In the genomic region with DNA sequence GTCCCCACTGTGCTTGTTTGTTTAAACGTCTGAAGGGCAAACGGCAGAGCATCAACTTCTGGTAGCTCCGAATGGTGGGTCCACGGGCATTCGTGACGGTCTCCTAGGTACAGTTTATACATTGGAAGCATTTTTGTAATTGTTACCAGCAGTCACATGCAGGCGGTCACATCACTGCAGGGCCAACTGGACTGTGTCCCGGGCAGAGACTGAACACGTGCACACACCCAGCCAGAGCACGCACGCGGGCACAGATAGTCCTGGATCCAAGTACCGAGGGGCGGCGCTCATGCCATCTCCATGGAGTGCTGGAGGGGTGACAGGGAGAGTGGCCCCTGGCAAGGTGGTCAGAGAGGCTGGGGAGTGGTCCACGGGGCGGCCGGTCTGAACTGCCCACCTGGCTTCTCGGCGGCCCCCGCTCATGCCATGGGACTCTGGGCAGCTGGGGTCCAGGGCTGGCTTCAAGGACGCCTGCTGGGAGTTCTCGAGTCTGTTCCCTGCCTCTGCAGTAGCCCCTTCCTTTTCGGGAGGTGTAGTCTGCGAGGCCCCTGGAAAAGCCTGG, we compare ENCODE assay signal across 20 cellular contexts. TPM values are rescaled to one million over a fixed set of nuclear protein-coding genes. Genes with fewer than 3 reads are reported as not detected.
DNase-seq lines count a peak whose midpoint lies in the region; ATAC-seq, FAIRE-seq and TF ChIP-seq lines count a peak whose summit lies in the region.
"Had no signal": no experiment of that assay in that cellular context is flagged by ENCODE, and none has a peak within 500 bp of the region (broad histone marks: within the 10 kb centered on the region; RNA-seq: fewer than 3 reads in every experiment).

No MANE protein-coding gene starts in this region.

- TF ChIP-seq POLR2A in gastrocnemius medialis (IDR thresholded peaks at IDR 0.05) (no peak), H54 (IDR thresholded peaks at IDR 0.05; ENCODE audit: low read depth, low read length) (no peak)

- H3K9me3 ChIP-seq in NT2/D1 (ENCODE audit: insufficient read depth, low read length) (no peaks in the 10 kb centered on the region), gastrocnemius medialis (no peaks in the 10 kb centered on the region)
- H3K9me3 ChIP-seq: Caco-2, Peyer's patch had no signal

- peak; percentile 67 for ATAC-seq in left ventricle myocardium superior
- ATAC-seq in gastrocnemius medialis, result peak; percentile 75 to 82

- no peak for TF ChIP-seq CTCF in gastrocnemius medialis (IDR thresholded peaks at IDR 0.05 in 4 of 5, conservative IDR thresholded peaks at IDR 0.05 in 1 of 5)

- intact Hi-C loops in left ventricle myocardium superior (cut with micrococcal nuclease), result no loop called here
- intact Hi-C loops in gastrocnemius medialis (cut with DNase I; ENCODE audit: low total_unique reads), result no loop called here

- no peak overlapping the region for H3K27ac ChIP-seq in gastrocnemius medialis
- H3K27ac ChIP-seq: Peyer's patch had no signal

- H3K4me1 ChIP-seq in NT2/D1 (ENCODE audit: insufficient read depth, insufficient read length), result peaks cover 30% of the 10 kb centered on the region
- H3K4me1 ChIP-seq in gastrocnemius medialis, result peaks cover 4 to 13% of the 10 kb centered on the region in 2 donors
- H3K4me1 ChIP-seq: Peyer's patch had no signal

- H3K27me3 ChIP-seq in NT2/D1 (ENCODE audit: insufficient read depth, insufficient read length), result no peaks in the 10 kb centered on the region
- H3K27me3 ChIP-seq in gastrocnemius medialis, result no peaks in the 10 kb centered on the region
- H3K27me3 ChIP-seq: Peyer's patch had no signal

- H3K4me3 ChIP-seq in NT2/D1 (ENCODE audit: insufficient read length, low read depth) (no peak overlapping the region), gastrocnemius medialis (no peak overlapping the region)
- H3K4me3 ChIP-seq: Peyer's patch had no signal

- peaks cover 86% of the 10 kb centered on the region for H3K36me3 ChIP-seq in NT2/D1 (ENCODE audit: insufficient read depth, insufficient read length, low read length)
- H3K36me3 ChIP-seq in gastrocnemius medialis, result no peaks in the 10 kb centered on the region
- H3K36me3 ChIP-seq: Peyer's patch had no signal

- in situ Hi-C loops in gastrocnemius medialis (cut with MboI; ENCODE audit: low sequenced_read_pairs in 4 of 4), result no loop called here

- peak overlapping the region; percentile 7 for H3K9ac ChIP-seq in NT2/D1 (ENCODE audit: insufficient read length, low read depth)

- FAIRE-seq in H54 (lab: Jason Lieb, UNC), result no peak

- DNase-seq in NT2/D1 (ENCODE audit: low read depth, low spot score), result no peak
- DNase-seq in cerebellar cortex (ENCODE audit: low spot score), result peak; percentile 54
- peak; percentile 71 for DNase-seq in left ventricle myocardium superior
- DNase-seq in gastrocnemius medialis, result peak; percentile 57 to 63
- DNase-seq in DMS 273 treated with DMSO at 0.1 percent for 48 hours (lab: John Stamatoyannopoulos, UW), result no peak
- no peak for DNase-seq in D341Med (ENCODE audit: low spot score)
- no peak for DNase-seq in H54 (ENCODE audit: insufficient read length, low spot score)
- DNase-seq in HPDE6-E6E7 (ENCODE audit: extremely low spot score), result no peak
- DNase-seq: AML-193, Caco-2, DMS79 treated with DMSO at 0.1 percent for 48 hours, GDM1, Karpas-422, NCI-H1105 treated with DMSO at 0.1 percent for 48 hours, NCI-H187, NCI-H2171, NCI-H446 treated with DMSO at 0.1 percent for 48 hours, NCI-H774, Peyer's patch, SIG-M5 had no signal

RNA-seq across cellular contexts. Expression of a gene that starts 34.2 kb away (rescaled TPM):
- total RNA-seq in left ventricle myocardium superior, result 32.7 TPM
- 10 to 100 TPM in 3 of 4 donors, 1 to 10 TPM in 1; 7.3 to 36.1 (median 15.4) TPM for total RNA-seq in gastrocnemius medialis

Comparison
In these comparisons a context has a peak if more than half of its experiments do, and no peak if none do; other contexts are left out.
1. DNase-seq: peak in cerebellar cortex (single experiment), left ventricle myocardium superior (single experiment) and gastrocnemius medialis (2 of 2); none in NT2/D1 (single experiment), DMS 273 treated with DMSO at 0.1 percent for 48 hours (single experiment), D341Med (single experiment), H54 (single experiment) and HPDE6-E6E7 (single experiment).